In the genomic region with DNA sequence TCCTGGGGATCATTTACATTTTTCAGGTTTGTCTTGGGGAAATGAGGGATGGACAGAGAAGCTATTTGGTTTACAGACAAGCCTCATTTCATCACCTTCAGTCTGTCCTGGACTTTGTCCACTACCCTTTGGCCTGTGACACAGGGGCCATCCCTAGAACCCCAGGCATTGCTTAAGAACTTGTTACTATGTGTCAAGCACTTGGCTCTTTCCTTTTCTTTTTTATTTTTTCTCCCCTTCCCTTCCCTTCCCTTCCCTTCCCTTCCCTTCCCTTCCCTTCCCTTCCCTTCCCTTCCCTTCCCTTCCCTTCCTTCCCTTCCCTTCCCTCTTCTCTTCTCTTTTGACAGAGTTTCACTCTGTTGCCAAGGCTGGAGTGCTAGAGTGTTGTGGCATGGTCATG, we compare ENCODE assay signal across 27 cellular contexts.
"Had no signal": no experiment of that assay in that cellular context is flagged by ENCODE, and none has a peak within 500 bp of the region (broad histone marks: within the 10 kb centered on the region; RNA-seq: fewer than 3 reads in every experiment).

No MANE protein-coding gene starts in this region.

- H3K27ac ChIP-seq: stomach, suprapubic skin, testis, thoracic aorta, thyroid gland, tibial artery, tibial nerve, transverse colon, upper lobe of left lung, upper lobe of right lung, uterus, vagina had no signal

- H3K4me1 ChIP-seq: stomach, suprapubic skin, testis, thyroid gland, tibial artery, tibial nerve, transverse colon, upper lobe of left lung, upper lobe of right lung, uterus, vagina had no signal

- DNase-seq: stimulated activated CD4-positive, alpha-beta T cell treated with anti-CD3 and anti-CD28 coated beads, Interleukin-2, amount 100 ng/mL, for 48 hours; stimulated activated CD4-positive, alpha-beta T cell treated with anti-CD3 and anti-CD28 coated beads, Interleukin-4, amount 100 ng/mL, for 1 hour; stimulated activated CD4-positive, alpha-beta T cell treated with anti-CD3 and anti-CD28 coated beads, Interleukin-4, amount 100 ng/mL, for 24 hours; stimulated activated CD4-positive, alpha-beta T cell treated with anti-CD3 and anti-CD28 coated beads, Interleukin-4, amount 100 ng/mL, for 4 hours; stimulated activated CD8-positive, alpha-beta memory T cell treated with anti-CD3 and anti-CD28 coated beads, Interleukin-4, amount 100 ng/mL, for 48 hours; stimulated activated naive B cell treated with anti-CD40 and anti-IgM and Interleukin-4, amounts not matched to agents 10 μg/mL and 1 μg/mL and 100 μg/mL, for 72 hours; stimulated activated naive CD4-positive, alpha-beta T cell; stimulated activated naive CD4-positive, alpha-beta T cell treated with Interleukin-2 at 50 U/mL for 16 hours; stimulated activated naive CD8-positive, alpha-beta T cell treated with anti-CD3 and anti-CD28 coated beads, Interleukin-15, amount 100 ng/mL, for 72 hours; stimulated activated naive CD8-positive, alpha-beta T cell treated with anti-CD3 and anti-CD28 coated beads, Interleukin-15, Interleukin-2, amounts not matched to agents 100 U/mL and 50 U/mL, for 24 hours; stomach; substantia nigra; testis; thyroid gland; tibial artery; transverse colon; trophoblast cell; upper lobe of left lung; upper lobe of right lung; uterus had no signal

- ATAC-seq: stimulated activated effector memory CD8-positive, alpha-beta T cell treated with anti-CD3 and anti-CD28 coated beads, Interleukin-12 subunit alpha, Interleukin-12 subunit beta, amount 100 ng/mL, for 72 hours; stimulated activated memory B cell treated with anti-CD40 and anti-IgM and Interleukin-4, amounts not matched to agents 10 μg/mL and 1 μg/mL and 100 μg/mL, for 72 hours; stimulated activated naive B cell treated with anti-CD40 and anti-IgM and Interleukin-4, amounts not matched to agents 10 μg/mL and 1 μg/mL and 100 μg/mL, for 72 hours; stimulated activated naive CD8-positive, alpha-beta T cell treated with anti-CD3 and anti-CD28 coated beads, Interleukin-15, amount 100 ng/mL, for 72 hours; stimulated activated naive CD8-positive, alpha-beta T cell treated with anti-CD3 and anti-CD28 coated beads, Interleukin-15, Interleukin-2, amounts not matched to agents 100 U/mL and 50 U/mL, for 24 hours; upper lobe of right lung had no signal

- H3K9me3 ChIP-seq: stomach, suprapubic skin, testis, thoracic aorta, thyroid gland, tibial artery, tibial nerve, transverse colon, upper lobe of left lung, upper lobe of right lung, uterus, vagina had no signal

- H3K36me3 ChIP-seq: stomach, suprapubic skin, thoracic aorta, thyroid gland, tibial artery, tibial nerve, transverse colon, upper lobe of left lung, upper lobe of right lung, uterus, vagina had no signal

- H3K27me3 ChIP-seq: stomach, suprapubic skin, testis, thyroid gland, tibial artery, tibial nerve, transverse colon, upper lobe of left lung, upper lobe of right lung, uterus, vagina had no signal

- FAIRE-seq: urothelium cell line had no signal

- H3K4me3 ChIP-seq: stomach, suprapubic skin, testis, thoracic aorta, thyroid gland, tibial artery, tibial nerve, transverse colon, upper lobe of left lung, upper lobe of right lung, uterus, vagina had no signal
